Comparison of ENCODE assay signal across 1 cellular context in the genomic region with DNA sequence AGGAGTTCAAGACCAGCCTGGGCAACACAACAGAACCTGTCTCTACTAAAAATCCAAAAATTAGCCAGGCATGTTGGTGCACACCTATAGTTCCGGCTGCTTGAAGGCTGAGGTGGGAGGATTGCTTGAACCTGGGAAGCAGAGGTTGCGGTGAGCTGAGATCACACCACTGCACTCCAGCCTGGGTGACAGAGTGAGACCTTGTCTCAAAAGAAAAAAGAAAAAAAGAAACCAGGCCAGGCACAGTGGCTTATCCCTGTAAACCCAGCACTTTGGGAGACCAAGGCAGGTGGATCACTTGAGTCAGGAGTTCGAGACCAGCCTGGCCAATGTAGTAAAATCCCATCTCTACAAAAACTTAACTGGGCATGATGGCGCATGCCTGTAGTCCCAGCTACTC. TPM values are rescaled to one million over a fixed set of nuclear protein-coding genes. Genes with fewer than 3 reads are reported as not detected.
"Had no signal": no experiment of that assay in that cellular context is flagged by ENCODE, and none has a peak within 500 bp of the region (broad histone marks: within the 10 kb centered on the region; RNA-seq: fewer than 3 reads in every experiment).

No MANE protein-coding gene starts in this region.

RNA-seq across cellular contexts. Expression of a gene that starts 33.9 kb away (rescaled TPM):
- total RNA-seq: temporal lobe had no signal
